In the genomic region with DNA sequence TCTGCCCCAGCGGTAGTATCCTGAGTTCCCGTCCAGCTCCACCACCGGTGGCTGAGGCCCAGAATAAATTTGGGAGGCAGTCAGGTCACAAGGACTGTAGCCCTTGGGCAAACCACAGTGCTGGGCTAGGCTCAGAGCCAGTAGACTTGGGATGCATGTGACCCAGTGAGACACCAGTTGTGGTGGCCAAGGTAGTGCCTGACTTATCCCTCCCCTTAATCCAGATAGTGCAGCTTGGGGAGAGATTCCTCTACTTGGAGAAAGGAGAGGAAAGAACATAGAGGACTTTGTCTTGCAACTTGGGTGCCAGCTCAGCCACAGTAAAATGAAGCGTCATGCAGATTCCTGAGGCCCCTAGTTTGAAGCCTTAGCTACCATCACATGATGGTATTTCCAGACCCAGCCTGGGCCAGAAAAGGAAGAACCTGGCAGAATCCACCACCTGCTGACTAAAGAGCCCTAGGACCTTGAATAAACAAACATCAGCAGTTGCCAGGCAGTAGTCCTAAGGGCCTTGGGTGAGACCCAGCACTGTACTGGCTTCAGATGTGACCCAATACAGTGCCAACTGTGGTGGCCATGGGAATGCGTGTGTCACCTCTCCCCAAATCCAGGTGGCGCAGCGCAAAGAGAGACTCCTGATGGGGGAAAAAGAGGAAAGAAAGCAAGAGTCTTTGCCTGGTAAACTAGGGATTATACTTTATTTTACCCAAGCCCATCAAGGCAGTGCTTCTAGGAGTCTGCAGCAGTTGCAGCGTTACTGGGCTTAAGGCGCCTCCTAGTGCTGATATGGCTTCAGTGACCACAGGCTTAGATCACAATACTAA, we compare ENCODE assay signal across 8 cellular contexts. TPM values are rescaled to one million over a fixed set of nuclear protein-coding genes. Genes with fewer than 3 reads are reported as not detected.
DNase-seq lines count a peak whose midpoint lies in the region; ATAC-seq and TF ChIP-seq lines count a peak whose summit lies in the region.

No MANE protein-coding gene starts in this region.

- peaks cover 28% of the 10 kb centered on the region for H3K27me3 Mint-ChIP-seq in CD4-positive, CD25-positive, alpha-beta regulatory T cell

- no peaks in the 10 kb centered on the region for H3K36me3 Mint-ChIP-seq in CD4-positive, CD25-positive, alpha-beta regulatory T cell
- no peaks in the 10 kb centered on the region for H3K36me3 Mint-ChIP-seq in stimulated activated effector memory CD8-positive, alpha-beta T cell treated with anti-CD3 and anti-CD28 coated beads, Interleukin-12 subunit alpha, Interleukin-12 subunit beta, amount 100 ng/mL, for 72 hours

- no peaks in the 10 kb centered on the region for H3K4me1 ChIP-seq in CD4-positive, CD25-positive, alpha-beta regulatory T cell (ENCODE audit: control insufficient read depth, insufficient read depth, low read length, poor library complexity, severe bottlenecking)

- H3K9me3 Mint-ChIP-seq in CD4-positive, CD25-positive, alpha-beta regulatory T cell: peaks cover 0 to 3% (median 0%) of the 10 kb centered on the region in 7 donors
- no peaks in the 10 kb centered on the region for H3K9me3 Mint-ChIP-seq in stimulated activated effector memory CD8-positive, alpha-beta T cell treated with anti-CD3 and anti-CD28 coated beads, Interleukin-12 subunit alpha, Interleukin-12 subunit beta, amount 100 ng/mL, for 72 hours

- no peak overlapping the region for H3K27ac Mint-ChIP-seq in CD4-positive, CD25-positive, alpha-beta regulatory T cell
- H3K27ac Mint-ChIP-seq in stimulated activated effector memory CD8-positive, alpha-beta T cell treated with anti-CD3 and anti-CD28 coated beads, Interleukin-12 subunit alpha, Interleukin-12 subunit beta, amount 100 ng/mL, for 72 hours: no peak overlapping the region

- ATAC-seq in CD4-positive, CD25-positive, alpha-beta regulatory T cell (ENCODE audit: low read depth in 2 of 2): peak; percentile 74 to 84
- peak; percentile 96 for ATAC-seq in GM19395 (IDR thresholded peaks at IDR 0.05; ENCODE audit: unreplicated experiment)
- peak; percentile 62 for ATAC-seq in HG03571 (IDR thresholded peaks at IDR 0.05; ENCODE audit: unreplicated experiment)
- peak; percentile 92 for ATAC-seq in stimulated activated effector memory CD8-positive, alpha-beta T cell treated with anti-CD3 and anti-CD28 coated beads, Interleukin-12 subunit alpha, Interleukin-12 subunit beta, amount 100 ng/mL, for 72 hours

- peak; percentile 95 for TF ChIP-seq CTCF in epithelial cell of proximal tubule (conservative IDR thresholded peaks at IDR 0.05; ENCODE audit: low read depth, low read length)

- peaks cover 0 to 5% (median 0%) of the 10 kb centered on the region in 4 donors for H3K4me1 Mint-ChIP-seq in CD4-positive, CD25-positive, alpha-beta regulatory T cell
- no peaks in the 10 kb centered on the region for H3K4me1 Mint-ChIP-seq in stimulated activated effector memory CD8-positive, alpha-beta T cell treated with anti-CD3 and anti-CD28 coated beads, Interleukin-12 subunit alpha, Interleukin-12 subunit beta, amount 100 ng/mL, for 72 hours

- no peak overlapping the region for H3K4me3 Mint-ChIP-seq in CD4-positive, CD25-positive, alpha-beta regulatory T cell
- no peak overlapping the region for H3K4me3 Mint-ChIP-seq in stimulated activated effector memory CD8-positive, alpha-beta T cell treated with anti-CD3 and anti-CD28 coated beads, Interleukin-12 subunit alpha, Interleukin-12 subunit beta, amount 100 ng/mL, for 72 hours

- H3K27me3 ChIP-seq in CD4-positive, CD25-positive, alpha-beta regulatory T cell (ENCODE audit: control insufficient read depth, insufficient read depth, low read length): peaks cover 3% of the 10 kb centered on the region

- H3K4me3 ChIP-seq in CD4-positive, CD25-positive, alpha-beta regulatory T cell (ENCODE audit: low read depth, low read length): no peak overlapping the region
- no peak overlapping the region for H3K4me3 ChIP-seq in epithelial cell of proximal tubule (ENCODE audit: low read depth, low read length)

- no peak overlapping the region for H3K27ac ChIP-seq in CD4-positive, CD25-positive, alpha-beta regulatory T cell (ENCODE audit: insufficient read depth, low read length, poor library complexity, severe bottlenecking)

- peak; percentile 37 to 73 (median 63) for DNase-seq in CD4-positive, CD25-positive, alpha-beta regulatory T cell
- peak; percentile 28 for DNase-seq in NOMO-1 treated with DMSO at 0.1 percent for 48 hours (lab: John Stamatoyannopoulos, UW; ENCODE audit: unreplicated experiment)
- peak; percentile 59 for DNase-seq in activated CD8-positive, alpha-beta memory T cell treated with anti-CD3 and anti-CD28 coated beads, Interleukin-2, amount 50 U/mL, for 4 hours
- no peak for DNase-seq in epithelial cell of proximal tubule (ENCODE audit: low read depth)
- DNase-seq in myocyte (ENCODE audit: low read depth): peak; percentile 98
- peak in 1 of 2 donors; percentile 68 for DNase-seq in stimulated activated effector memory CD8-positive, alpha-beta T cell treated with anti-CD3 and anti-CD28 coated beads, Interleukin-12 subunit alpha, Interleukin-12 subunit beta, amount 100 ng/mL, for 72 hours (ENCODE audit: low spot score in 2 of 2)

- no peaks in the 10 kb centered on the region for H3K9me3 ChIP-seq in CD4-positive, CD25-positive, alpha-beta regulatory T cell (ENCODE audit: control insufficient read depth in 2 of 2, low read length in 2 of 2)

- no peaks in the 10 kb centered on the region for H3K36me3 ChIP-seq in CD4-positive, CD25-positive, alpha-beta regulatory T cell (ENCODE audit: control insufficient read depth, insufficient read depth, low read length)

RNA-seq across cellular contexts. Expression of gene DDX10, which starts 17.0 kb away (rescaled TPM):
- 23.3 TPM for total RNA-seq in CD4-positive, CD25-positive, alpha-beta regulatory T cell
- polyA plus RNA-seq in CD4-positive, CD25-positive, alpha-beta regulatory T cell: 10 to 100 TPM; 10.5 to 15.1 (median 13.7) TPM
- total RNA-seq in epithelial cell of proximal tubule: 28.9 and 34.3 TPM in 2 replicates
- 22.9 and 23.4 TPM in 2 replicates for total RNA-seq in myocyte
- polyA plus RNA-seq in myocyte (2012): 10.6 TPM

RNA-seq across cellular contexts. Expression of gene EXPH5, which starts 54.3 kb away (rescaled TPM):
- 1.8 TPM for total RNA-seq in CD4-positive, CD25-positive, alpha-beta regulatory T cell
- under 1 TPM; 0.23 to 0.96 (median 0.66) TPM for polyA plus RNA-seq in CD4-positive, CD25-positive, alpha-beta regulatory T cell
- 6.8 and 7.8 TPM in 2 replicates for total RNA-seq in epithelial cell of proximal tubule
- 1.3 and 1.5 TPM in 2 replicates for total RNA-seq in myocyte
- 1.2 TPM for polyA plus RNA-seq in myocyte (2012)
